Comparison of ENCODE assay signal across 21 cellular contexts in the genomic region with DNA sequence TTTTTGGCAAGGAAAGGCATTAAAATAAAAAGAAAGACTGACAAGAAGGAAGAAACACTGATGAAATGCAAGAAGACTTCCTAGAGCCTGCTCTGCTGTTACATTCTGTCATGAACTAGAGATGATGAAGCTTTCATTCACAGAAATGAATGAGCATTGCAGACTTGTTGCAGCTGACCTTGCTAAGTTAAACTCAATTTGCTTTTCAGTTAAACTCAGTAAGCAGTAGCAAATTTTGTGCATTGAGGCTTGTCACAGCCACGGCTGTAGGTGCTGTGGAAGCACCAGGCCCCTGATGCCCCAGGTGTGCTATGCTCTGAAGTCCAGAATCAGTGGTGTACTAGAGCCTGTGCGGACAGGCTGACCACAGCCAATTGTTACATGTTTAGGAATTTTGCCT.
"Had no signal": no experiment of that assay in that cellular context is flagged by ENCODE, and none has a peak within 500 bp of the region (broad histone marks: within the 10 kb centered on the region; RNA-seq: fewer than 3 reads in every experiment).

No MANE protein-coding gene starts in this region.

- H3K4me1 ChIP-seq: Peyer's patch, SJCRH30 had no signal

- H3K27ac ChIP-seq: PC-9, Peyer's patch, SJCRH30 had no signal

- ATAC-seq: Right ventricle myocardium inferior had no signal

- H3K9me3 ChIP-seq: MG63, Peyer's patch, SJCRH30 had no signal

- H3K4me2 ChIP-seq: PC-9 had no signal

- H3K27me3 ChIP-seq: MG63, Peyer's patch, SJCRH30 had no signal

- H3K36me3 ChIP-seq: MG63, Peyer's patch, SJCRH30 had no signal

- H2AFZ ChIP-seq: PC-9 had no signal

- H3K4me3 ChIP-seq: MG63, PC-9, Peyer's patch, SJCRH30 had no signal

- DNase-seq: KBM-7; MG63; NCI-H1092; NCI-H1105 treated with DMSO at 0.1 percent for 48 hours; NCI-H1417 treated with DMSO at 0.1 percent for 48 hours; NCI-H146; NCI-H1694 treated with DMSO at 0.1 percent for 48 hours; NCI-H1930; NCI-H2081; NCI-H2107; NCI-H2227 treated with DMSO at 0.1 percent for 48 hours; NCI-H524; NCI-H526 treated with DMSO at 0.1 percent for 48 hours; NCI-H748 treated with DMSO at 0.1 percent for 48 hours; NK-92 treated with Interleukin-12 subunit alpha and Interleukin-12 subunit beta, amount 100 ng/mL, for 24 hours; OCI-M1; PC-9; Peyer's patch; SHP77 treated with DMSO at 0.1 percent for 48 hours; SJCRH30 had no signal
